19 cellular contexts compared by ENCODE assay signal in genomic region chr20:10954137-10954840, GRCh38.
DNase-seq lines count a peak whose midpoint lies in the region; ATAC-seq and TF ChIP-seq lines count a peak whose summit lies in the region.
"Had no signal": no experiment of that assay in that cellular context is flagged by ENCODE, and none has a peak within 500 bp of the region (broad histone marks: within the 10 kb centered on the region; RNA-seq: fewer than 3 reads in every experiment).

No MANE protein-coding gene starts in this region.

- H3K27ac Mint-ChIP-seq in Calu3 (ENCODE audit: unreplicated experiment): no peak overlapping the region
- H3K27ac Mint-ChIP-seq: activated CD4-positive, alpha-beta T cell treated with anti-CD3 and anti-CD28 coated beads, Interleukin-2, amount 10 ng/mL, durations not matched to agents 24 days and 14 days; CD4-positive, alpha-beta memory T cell; HFFc6; nephron; progenitor cell of endocrine pancreas; stimulated activated naive B cell treated with anti-CD40 and anti-IgM and Interleukin-4, amounts not matched to agents 10 μg/mL and 1 μg/mL and 100 μg/mL, for 72 hours had no signal

- no peaks in the 10 kb centered on the region for H3K9me3 Mint-ChIP-seq in Calu3 (ENCODE audit: low read depth, unreplicated experiment)
- H3K9me3 Mint-ChIP-seq: activated CD4-positive, alpha-beta T cell treated with anti-CD3 and anti-CD28 coated beads, Interleukin-2, amount 10 ng/mL, durations not matched to agents 24 days and 14 days; HFFc6; nephron had no signal

- H3K36me3 Mint-ChIP-seq in Calu3 (ENCODE audit: insufficient read depth, unreplicated experiment): no peaks in the 10 kb centered on the region
- H3K36me3 Mint-ChIP-seq: CD4-positive, alpha-beta memory T cell; stimulated activated naive B cell treated with anti-CD40 and anti-IgM and Interleukin-4, amounts not matched to agents 10 μg/mL and 1 μg/mL and 100 μg/mL, for 72 hours had no signal

- H4K91ac ChIP-seq in trophoblast cell (ENCODE audit: low read depth, low read length): no peak overlapping the region

- no peaks in the 10 kb centered on the region for H3K27me3 ChIP-seq in foreskin keratinocyte
- no peaks in the 10 kb centered on the region for H3K27me3 ChIP-seq in trophoblast cell (ENCODE audit: insufficient read depth, low read length)
- H3K27me3 ChIP-seq in right atrium auricular region: no peaks in the 10 kb centered on the region
- H3K27me3 ChIP-seq: vagina had no signal

- H2BK5ac ChIP-seq in trophoblast cell (ENCODE audit: low read depth, low read length, poor library complexity): no peak overlapping the region

- H3K27ac ChIP-seq in foreskin keratinocyte (peak overlapping the region; percentile 84), trophoblast cell (ENCODE audit: low read depth, low read length) (no peak overlapping the region), OCI-LY7 (ENCODE audit: low read depth, low read length, poor library complexity, severe bottlenecking) (no peak overlapping the region), right atrium auricular region (no peak overlapping the region)
- H3K27ac ChIP-seq: vagina had no signal

- H3K4me1 ChIP-seq in foreskin keratinocyte (peaks cover 42% of the 10 kb centered on the region), trophoblast cell (ENCODE audit: control insufficient read depth in 1 of 2, insufficient read depth in 2 of 2, low read length in 2 of 2) (no peaks in the 10 kb centered on the region), OCI-LY7 (ENCODE audit: insufficient read depth, low read length, poor library complexity, severe bottlenecking) (no peaks in the 10 kb centered on the region), right atrium auricular region (no peaks in the 10 kb centered on the region)

- ATAC-seq in foreskin keratinocyte: peak; percentile 96
- ATAC-seq: Panc1; stimulated activated naive B cell treated with anti-CD40 and anti-IgM and Interleukin-4, amounts not matched to agents 10 μg/mL and 1 μg/mL and 100 μg/mL, for 72 hours had no signal

- H3K9me3 ChIP-seq in trophoblast cell (ENCODE audit: insufficient read depth, low read depth, low read length) (no peaks in the 10 kb centered on the region), OCI-LY7 (ENCODE audit: low read length) (no peaks in the 10 kb centered on the region), right atrium auricular region (no peaks in the 10 kb centered on the region)
- H3K9me3 ChIP-seq: vagina had no signal

- no peak overlapping the region for H3K4me3 ChIP-seq in trophoblast cell (ENCODE audit: low read depth, low read length)
- no peak overlapping the region for H3K4me3 ChIP-seq in OCI-LY7 (ENCODE audit: low read depth, low read length, poor library complexity, severe bottlenecking)
- no peak overlapping the region for H3K4me3 ChIP-seq in right atrium auricular region
- H3K4me3 ChIP-seq: vagina had no signal

- POLR2A ChIA-PET in OCI-LY7 (lab: Charles Lee): no interaction called here

- H2AK5ac ChIP-seq in trophoblast cell (ENCODE audit: low read length): no peak overlapping the region

- H3K9ac ChIP-seq in trophoblast cell (ENCODE audit: low read length): no peak overlapping the region

- DNase-seq in Calu3 (peak; percentile 53), SW480 (ENCODE audit: low spot score) (peak; percentile 21), foreskin keratinocyte (peak; percentile 96 to 98), trophoblast cell (peak; percentile 34 to 46), NCI-H2081 treated with DMSO at 0.1 percent for 48 hours (lab: John Stamatoyannopoulos, UW) (no peak), OCI-LY7 (ENCODE audit: low spot score) (no peak), UCSD-AML1 (lab: John Stamatoyannopoulos, UW; ENCODE audit: unreplicated experiment) (no peak), right atrium auricular region (ENCODE audit: low spot score) (no peak)
- DNase-seq: activated CD4-positive, alpha-beta T cell treated with anti-CD3 and anti-CD28 coated beads, Interleukin-2, amount 10 ng/mL, durations not matched to agents 24 days and 14 days; activated CD8-positive, alpha-beta memory T cell treated with anti-CD3 and anti-CD28 coated beads, Interleukin-2, amount 50 U/mL, for 4 hours; amygdala; CD4-positive, alpha-beta memory T cell; HFFc6; NCI-H2081; stimulated activated naive B cell treated with anti-CD40 and anti-IgM and Interleukin-4, amounts not matched to agents 10 μg/mL and 1 μg/mL and 100 μg/mL, for 72 hours had no signal

- TF ChIP-seq CTCF in Calu3 (IDR thresholded peaks at IDR 0.05; ENCODE audit: unreplicated experiment): no peak
- TF ChIP-seq CTCF in foreskin keratinocyte (conservative IDR thresholded peaks at IDR 0.05): peak; percentile 22
- TF ChIP-seq CTCF in OCI-LY7 (conservative IDR thresholded peaks at IDR 0.05; ENCODE audit: low read length): no peak
- TF ChIP-seq CTCF in right atrium auricular region (IDR thresholded peaks at IDR 0.05): no peak

- no peaks in the 10 kb centered on the region for H4K20me1 ChIP-seq in OCI-LY7 (ENCODE audit: insufficient read depth, low read length)

- H4K12ac ChIP-seq in trophoblast cell (ENCODE audit: low read depth, low read length): no peak overlapping the region

- no TSS peak for BruUV-seq in Calu3 (replicated peaks; lab: Mats Ljungman, UMichigan)
- no TSS peak for BruUV-seq in OCI-LY7 (replicated peaks; lab: Mats Ljungman, UMichigan)

- H3K4ac ChIP-seq in trophoblast cell (ENCODE audit: low read depth, low read length): no peak overlapping the region

- H3K4me3 Mint-ChIP-seq in Calu3 (ENCODE audit: low read depth, unreplicated experiment): no peak overlapping the region
- H3K4me3 Mint-ChIP-seq: activated CD4-positive, alpha-beta T cell treated with anti-CD3 and anti-CD28 coated beads, Interleukin-2, amount 10 ng/mL, durations not matched to agents 24 days and 14 days; CD4-positive, alpha-beta memory T cell; HFFc6; nephron; stimulated activated naive B cell treated with anti-CD40 and anti-IgM and Interleukin-4, amounts not matched to agents 10 μg/mL and 1 μg/mL and 100 μg/mL, for 72 hours had no signal

- H3K14ac ChIP-seq in trophoblast cell (ENCODE audit: low read length): no peak overlapping the region

- H3K4me2 ChIP-seq in trophoblast cell (ENCODE audit: low read length) (no peak overlapping the region), OCI-LY7 (ENCODE audit: low read length) (no peak overlapping the region)

- H4K8ac ChIP-seq in trophoblast cell (ENCODE audit: low read depth, low read length): no peak overlapping the region

- no peaks in the 10 kb centered on the region for H3K79me1 ChIP-seq in trophoblast cell (ENCODE audit: low read length)

- no peak overlapping the region for H2AFZ ChIP-seq in trophoblast cell (ENCODE audit: insufficient read depth, low read length, poor library complexity)
- no peak overlapping the region for H2AFZ ChIP-seq in OCI-LY7 (ENCODE audit: low read length)

- CTCF ChIA-PET in Calu3 (lab: Charles Lee): interaction anchor here (0.7 kb wide), 1 partner anchor 30 kb away, joined by 4 read pairs; no protein-coding TSS in a partner anchor
- CTCF ChIA-PET in OCI-LY7 (lab: Charles Lee; ENCODE audit: unreplicated experiment): no interaction called here

- H3K4me1 Mint-ChIP-seq in Calu3 (ENCODE audit: low read depth, unreplicated experiment): peaks cover 28% of the 10 kb centered on the region
- H3K4me1 Mint-ChIP-seq: activated CD4-positive, alpha-beta T cell treated with anti-CD3 and anti-CD28 coated beads, Interleukin-2, amount 10 ng/mL, durations not matched to agents 24 days and 14 days; CD4-positive, alpha-beta memory T cell; nephron; stimulated activated naive B cell treated with anti-CD40 and anti-IgM and Interleukin-4, amounts not matched to agents 10 μg/mL and 1 μg/mL and 100 μg/mL, for 72 hours had no signal

- H3K79me2 ChIP-seq in trophoblast cell (ENCODE audit: control insufficient read depth, insufficient read depth, low read length, poor library complexity) (no peaks in the 10 kb centered on the region), OCI-LY7 (ENCODE audit: insufficient read depth, low read depth, low read length) (no peaks in the 10 kb centered on the region)

- H3K9me2 ChIP-seq in OCI-LY7 (ENCODE audit: insufficient read depth, low read length): no peaks in the 10 kb centered on the region

- H2BK12ac ChIP-seq in trophoblast cell (ENCODE audit: low read length): no peak overlapping the region

- H3K36me3 ChIP-seq in trophoblast cell (ENCODE audit: control insufficient read depth in 1 of 2, insufficient read depth in 2 of 2, low read length in 2 of 2) (no peaks in the 10 kb centered on the region), OCI-LY7 (ENCODE audit: insufficient read depth, low read length) (no peaks in the 10 kb centered on the region), right atrium auricular region (no peaks in the 10 kb centered on the region)
- H3K36me3 ChIP-seq: vagina had no signal

- no CpG with 5 or more reads among the region's 6 CpGs for WGBS in trophoblast cell (ENCODE audit: extremely low coverage, insufficient coverage, insufficient read length)

- intact Hi-C loops in Calu3 (cut with micrococcal nuclease; ENCODE audit: unreplicated experiment): loop anchor here (5.0 to 10.0 kb wide), 3 partner anchors 251 to 318 kb away; partner anchors contain the start of gene JAG1
- intact Hi-C loops in OCI-LY7 (cut with micrococcal nuclease; ENCODE audit: unreplicated experiment): no loop called here

- H3K23ac ChIP-seq in trophoblast cell (ENCODE audit: low read length): no peak overlapping the region

- H3K18ac ChIP-seq in trophoblast cell (ENCODE audit: low read length): no peak overlapping the region

- no peak overlapping the region for H2BK120ac ChIP-seq in trophoblast cell (ENCODE audit: insufficient read depth, low read length, poor library complexity)

- no peaks in the 10 kb centered on the region for H3K27me3 Mint-ChIP-seq in Calu3 (ENCODE audit: unreplicated experiment)
- H3K27me3 Mint-ChIP-seq: activated CD4-positive, alpha-beta T cell treated with anti-CD3 and anti-CD28 coated beads, Interleukin-2, amount 10 ng/mL, durations not matched to agents 24 days and 14 days; CD4-positive, alpha-beta memory T cell; progenitor cell of endocrine pancreas; stimulated activated naive B cell treated with anti-CD40 and anti-IgM and Interleukin-4, amounts not matched to agents 10 μg/mL and 1 μg/mL and 100 μg/mL, for 72 hours had no signal

Comparison
In these comparisons a context has a peak if more than half of its experiments do, and no peak if none do; other contexts are left out.
1. DNase-seq: peak in Calu3 (single experiment), SW480 (single experiment), foreskin keratinocyte (2 of 2) and trophoblast cell (2 of 2); none in NCI-H2081 treated with DMSO at 0.1 percent for 48 hours (single experiment), OCI-LY7 (single experiment), UCSD-AML1 (single experiment) and right atrium auricular region (single experiment).